In the genomic region with DNA sequence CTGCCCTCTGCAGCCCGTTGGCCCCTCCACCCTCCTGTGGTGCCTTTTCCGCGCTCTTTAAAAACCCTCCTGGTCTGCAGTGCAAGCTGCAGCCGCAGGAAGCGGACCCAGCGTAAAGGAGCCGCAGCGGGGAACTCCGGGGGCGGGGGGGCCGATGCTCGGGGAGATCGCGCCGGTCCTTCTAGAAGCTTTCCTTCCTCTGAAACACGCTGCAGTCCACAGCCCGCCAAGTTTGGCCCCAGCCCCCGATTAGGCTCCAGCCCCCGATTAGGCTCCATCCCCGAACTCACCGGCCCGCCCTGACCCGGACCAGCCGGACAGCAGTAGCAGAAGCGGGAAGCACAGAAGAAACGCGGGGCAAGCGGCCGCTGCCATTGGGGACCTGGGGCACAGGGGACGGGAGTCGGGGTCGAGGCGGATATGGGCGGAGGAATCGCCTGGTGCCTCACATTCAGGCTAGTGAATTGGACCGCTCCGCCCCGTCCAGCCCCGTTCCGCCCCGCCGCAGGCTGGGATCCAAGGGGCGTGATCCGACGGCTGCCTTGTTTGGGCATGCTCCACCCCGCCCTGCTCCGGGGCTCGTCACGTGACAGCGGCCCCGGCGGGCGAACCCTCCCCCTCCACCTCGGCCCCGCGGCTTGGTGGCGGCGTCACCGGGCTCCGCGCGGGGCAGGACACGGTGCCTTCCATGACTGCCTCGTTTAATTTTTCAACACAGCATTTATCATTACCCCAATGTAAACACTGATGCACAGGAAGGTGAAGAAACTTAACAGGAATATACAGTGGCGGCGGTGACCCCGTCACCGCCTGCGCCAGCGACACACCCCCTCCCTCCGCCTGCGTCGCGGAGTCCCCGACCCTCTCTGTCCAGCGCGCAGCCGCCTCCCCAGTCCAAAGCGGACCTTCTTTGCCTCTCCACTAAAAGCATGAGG, we compare ENCODE assay signal across 8 cellular contexts. TPM values are rescaled to one million over a fixed set of nuclear protein-coding genes. Genes with fewer than 3 reads are reported as not detected.
DNase-seq lines count a peak whose midpoint lies in the region; TF ChIP-seq lines count a peak whose summit lies in the region.

No MANE protein-coding gene starts in this region.

- peaks cover 31% of the 10 kb centered on the region for H3K27me3 Mint-ChIP-seq in HFFc6 (ENCODE audit: insufficient read depth)
- H3K27me3 Mint-ChIP-seq in activated naive CD4-positive, alpha-beta T cell treated with anti-CD3 and anti-CD28 coated beads, Interleukin-2, amount 50 U/mL, for 24 hours, result peaks cover 12% of the 10 kb centered on the region

- TF ChIP-seq EP300 in SK-N-SH (IDR thresholded peaks at IDR 0.05; ENCODE audit: borderline replicate concordance in 1 of 2, low read depth in 1 of 2, low read length in 1 of 2), result no peak

- POLR2A ChIA-PET in SK-N-SH (lab: Yijun Ruan, JAX), result no interaction called here

- no peaks in the 10 kb centered on the region for H3F3A ChIP-seq in SK-N-SH (replicated peaks; ENCODE audit: insufficient read depth)

- H3K4me1 ChIP-seq in SK-N-SH (ENCODE audit: control insufficient read depth in 1 of 2, insufficient read depth in 2 of 2, low read depth in 1 of 2, low read length in 1 of 2), result peaks cover 0 to 3% of the 10 kb centered on the region in 2 experiments; a peak in 1 of 4 replicates
- peaks cover 5% of the 10 kb centered on the region for H3K4me1 ChIP-seq in osteoblast (ENCODE audit: insufficient read depth, low read length)
- H3K4me1 ChIP-seq in testis, result peaks cover 7% of the 10 kb centered on the region

- H3K27ac Mint-ChIP-seq in HFFc6, result 0 out of 2 replicates have a peak overlapping the region, but pooled peaks have one; percentile 12
- peak overlapping the region; percentile 51 for H3K27ac Mint-ChIP-seq in activated naive CD4-positive, alpha-beta T cell treated with anti-CD3 and anti-CD28 coated beads, Interleukin-2, amount 50 U/mL, for 24 hours

- H3K9me3 Mint-ChIP-seq in HFFc6, result no peaks in the 10 kb centered on the region
- no peaks in the 10 kb centered on the region for H3K9me3 Mint-ChIP-seq in activated naive CD4-positive, alpha-beta T cell treated with anti-CD3 and anti-CD28 coated beads, Interleukin-2, amount 50 U/mL, for 24 hours

- DNase-seq in GM03348 (ENCODE audit: low spot score), result peak; percentile 99
- peak; percentile 80 for DNase-seq in HFFc6
- peak; percentile 91 for DNase-seq in NB4 (ENCODE audit: low read depth)
- DNase-seq in SK-N-SH, result peak; percentile 93
- peak; percentile 68 to 95 (median 86) for DNase-seq in head of caudate nucleus
- DNase-seq in osteoblast (ENCODE audit: insufficient read length, low spot score, missing footprints), result peak; percentile 99
- DNase-seq in testis, result peak; percentile 95

- TF ChIP-seq RAD21 in SK-N-SH (IDR thresholded peaks at IDR 0.05; ENCODE audit: low read length), result no peak

- peaks cover 12% of the 10 kb centered on the region for H3K4me1 Mint-ChIP-seq in HFFc6 (ENCODE audit: low read depth)
- peaks cover 42% of the 10 kb centered on the region for H3K4me1 Mint-ChIP-seq in activated naive CD4-positive, alpha-beta T cell treated with anti-CD3 and anti-CD28 coated beads, Interleukin-2, amount 50 U/mL, for 24 hours

- intact Hi-C loops in head of caudate nucleus (cut with DNase I) (no loop called here), testis (cut with DNase I; ENCODE audit: low total_unique reads) (no loop called here)

- H3K4me3 ChIP-seq in NB4 (ENCODE audit: low read depth, low read length) (peak overlapping the region; percentile 37), SK-N-SH (ENCODE audit: low read depth in 2 of 2, low read length in 1 of 2) (peak overlapping the region; percentile 56 to 63), osteoblast (ENCODE audit: insufficient read depth, low read length) (peak overlapping the region; percentile 77), testis (peak overlapping the region; percentile 56 to 69)

- H3K9me3 ChIP-seq in SK-N-SH (no peaks in the 10 kb centered on the region), osteoblast (ENCODE audit: low read depth, low read length) (no peaks in the 10 kb centered on the region), testis (no peaks in the 10 kb centered on the region)

- no peaks in the 10 kb centered on the region for H3K9me2 ChIP-seq in SK-N-SH

- CTCF ChIA-PET in SK-N-SH (lab: Yijun Ruan, JAX), result no interaction called here

- TF ChIP-seq POLR2A in NB4 (IDR thresholded peaks at IDR 0.05; ENCODE audit: extremely low read depth, insufficient read length), result peak; percentile 52
- no peak for TF ChIP-seq POLR2A in testis (IDR thresholded peaks at IDR 0.05)

- H2AFZ ChIP-seq in SK-N-SH (ENCODE audit: low read depth) (peak overlapping the region; percentile 88; the same call in 1 of the 2 replicates), osteoblast (ENCODE audit: low read length) (peak overlapping the region; percentile 85)

- H3K36me3 ChIP-seq in SK-N-SH (replicated peaks in 1 of 2; ENCODE audit: control insufficient read depth in 1 of 2, insufficient read depth in 2 of 2, low read length in 1 of 2) (no peaks in the 10 kb centered on the region), osteoblast (ENCODE audit: insufficient read depth, low read length) (no peaks in the 10 kb centered on the region), testis (ENCODE audit: low read depth, missing control alignments) (no peaks in the 10 kb centered on the region)

- WGBS in SK-N-SH (ENCODE audit: low lambda C conversion rate), result under 1% methylated on average over 17 of the region's 79 CpGs
- WGBS in testis, 2 donors, result 2% methylated on average over 45 to 74 of the region's 79 CpGs

- peak overlapping the region; percentile 86 for H3K4me3 Mint-ChIP-seq in HFFc6
- peak overlapping the region; percentile 87 for H3K4me3 Mint-ChIP-seq in activated naive CD4-positive, alpha-beta T cell treated with anti-CD3 and anti-CD28 coated beads, Interleukin-2, amount 50 U/mL, for 24 hours

- H3K27ac ChIP-seq in SK-N-SH (ENCODE audit: low read depth in 2 of 2, low read length in 1 of 2) (no peak overlapping the region), osteoblast (ENCODE audit: low read depth, low read length) (no peak overlapping the region), testis (peak overlapping the region in 1 of 2 donors; percentile 15)

- peak overlapping the region; percentile 88 for H3K4me2 ChIP-seq in SK-N-SH
- peak overlapping the region; percentile 92 for H3K4me2 ChIP-seq in osteoblast (ENCODE audit: insufficient read depth, low read length)

- TF ChIP-seq CTCF in HFFc6 (IDR thresholded peaks at IDR 0.05) (peak; percentile 6; the same call in 1 of the 2 replicates), NB4 (IDR thresholded peaks at IDR 0.05; ENCODE audit: low read depth, low read length) (no peak), SK-N-SH (IDR thresholded peaks at IDR 0.05) (no peak; the same call in 1 of the 2 replicates), osteoblast (IDR thresholded peaks at IDR 0.05; ENCODE audit: extremely low read depth, low read depth, low read length) (peak; percentile 5), testis (IDR thresholded peaks at IDR 0.05) (no peak)

- H3K36me3 Mint-ChIP-seq in HFFc6 (ENCODE audit: low read depth), result peaks cover 4% of the 10 kb centered on the region
- no peaks in the 10 kb centered on the region for H3K36me3 Mint-ChIP-seq in activated naive CD4-positive, alpha-beta T cell treated with anti-CD3 and anti-CD28 coated beads, Interleukin-2, amount 50 U/mL, for 24 hours

- H3K27me3 ChIP-seq in SK-N-SH (ENCODE audit: insufficient read depth), result peaks cover 19% of the 10 kb centered on the region
- peaks cover 28% of the 10 kb centered on the region for H3K27me3 ChIP-seq in osteoblast (ENCODE audit: insufficient read depth, low read length)
- H3K27me3 ChIP-seq in testis, result no peaks in the 10 kb centered on the region

- H4K20me1 ChIP-seq in SK-N-SH (ENCODE audit: insufficient read depth) (no peaks in the 10 kb centered on the region), osteoblast (ENCODE audit: insufficient read depth, low read length) (no peaks in the 10 kb centered on the region)

- H3K79me2 ChIP-seq in SK-N-SH (ENCODE audit: insufficient read depth), result no peaks in the 10 kb centered on the region
- H3K79me2 ChIP-seq in osteoblast (ENCODE audit: insufficient read depth, low read length), result no peaks in the 10 kb centered on the region

- H3K9ac ChIP-seq in SK-N-SH, result no peak overlapping the region

TF ChIP-seq in SK-N-SH, 30 proteins besides CTCF, POLR2A, EP300 and RAD21 (continues in another document):
- no peak for TF ChIP-seq RXRA (IDR thresholded peaks at IDR 0.05; ENCODE audit: borderline replicate concordance, low read depth)
- TF ChIP-seq FOXJ3 (CRISPR knock-in tag; IDR thresholded peaks at IDR 0.05), result no peak
- TF ChIP-seq GATA2 (CRISPR knock-in tag; IDR thresholded peaks at IDR 0.05), result no peak
- peak; percentile 26; the same call in 1 of the 2 replicates for TF ChIP-seq NRF1 (IDR thresholded peaks at IDR 0.05; ENCODE audit: low read depth, low read length)
- TF ChIP-seq TCF12 (IDR thresholded peaks at IDR 0.05), result no peak
- no peak for TF ChIP-seq YY1 (IDR thresholded peaks at IDR 0.05; ENCODE audit: low read depth)
- TF ChIP-seq RFX5 (IDR thresholded peaks at IDR 0.05; ENCODE audit: low read length), result no peak
- TF ChIP-seq JUND (IDR thresholded peaks at IDR 0.05), result no peak
- TF ChIP-seq FOXM1 (IDR thresholded peaks at IDR 0.05; ENCODE audit: low read depth), result no peak

RNA-seq across cellular contexts. Expression of gene RAET1L, which starts 20.3 kb away (rescaled TPM):
- total RNA-seq in HFFc6 (2021; fragmentation: NEBNext Ultra II Directional; extraction: Animal tissue kit (Norgen Biotek cat#: 25700)), result not detected
- polyA plus RNA-seq in SK-N-SH (2012; rRNA removed), result not detected in 2 replicates
- polyA plus RNA-seq in SK-N-SH (2012; cell fraction: cytosol; rRNA removed), result not detected in 2 replicates
- polyA plus RNA-seq in SK-N-SH (2012; cell fraction: nucleus; rRNA removed), result 0.05 TPM in 1 of 2 replicates, not detected in the other
- total RNA-seq in osteoblast, result not detected in 2 replicates
- total RNA-seq in testis, result under 1 TPM in 1 of 2 donors, not detected in 1; 0.43 TPM
- not detected for polyA plus RNA-seq in testis (ENCODE audit: insufficient read depth, low read depth, low replicate concordance)

RNA-seq across cellular contexts. Expression of gene ULBP1, which starts 41.3 kb away (rescaled TPM):
- total RNA-seq in HFFc6 (2021; fragmentation: NEBNext Ultra II Directional; extraction: Animal tissue kit (Norgen Biotek cat#: 25700)), result 10 to 100 TPM in 2 of 6 experiments, 1 to 10 TPM in 4; 8.6 to 12.7 (median 9.8) TPM
- 0.02 TPM in 1 of 2 replicates, not detected in the other for polyA plus RNA-seq in SK-N-SH (2012; rRNA removed)
- 0.03 TPM in 2 replicates for polyA plus RNA-seq in SK-N-SH (2012; cell fraction: cytosol; rRNA removed)
- 0.01 and 0.02 TPM in 2 replicates for polyA plus RNA-seq in SK-N-SH (2012; cell fraction: nucleus; rRNA removed)
- 0.72 and 0.88 TPM in 2 replicates for total RNA-seq in osteoblast
- 1 to 10 TPM; 4.7 to 5.9 TPM for total RNA-seq in testis
- 2.3 TPM for polyA plus RNA-seq in testis (ENCODE audit: insufficient read depth, low read depth, low replicate concordance)

Comparison
In these comparisons a context has a peak if more than half of its experiments do, and no peak if none do; other contexts are left out.
1. CTCF ChIP-seq: peak in HFFc6 (single experiment) and osteoblast (single experiment); none in NB4 (single experiment), SK-N-SH (single experiment) and testis (0 of 3).
2. Peak in every context shown above with its lines, with median percentiles within 50 percentile points of each other: DNase-seq and H3K4me3 ChIP-seq.